Comparison of ENCODE assay signal across 20 cellular contexts in the genomic region with DNA sequence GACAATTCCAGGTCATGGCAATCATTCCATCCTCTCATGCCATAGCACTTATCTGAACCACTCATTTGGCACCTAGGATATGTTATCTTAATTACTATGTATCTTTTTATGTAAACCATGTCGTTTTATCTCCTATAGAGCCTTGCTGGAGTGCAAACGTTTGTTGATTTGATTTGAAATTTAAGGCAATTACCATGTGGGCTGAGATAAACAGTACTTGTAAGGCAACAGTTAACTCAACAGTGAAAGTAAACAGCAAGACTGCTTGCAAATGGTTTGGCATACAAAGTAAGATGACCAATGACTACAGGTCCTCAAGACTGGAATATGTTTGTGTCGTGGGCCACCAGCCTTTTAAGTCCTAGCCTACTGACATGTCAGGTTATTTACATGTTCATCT.
DNase-seq lines count a peak whose midpoint lies in the region; ATAC-seq, FAIRE-seq and TF ChIP-seq lines count a peak whose summit lies in the region.
"Had no signal": no experiment of that assay in that cellular context is flagged by ENCODE, and none has a peak within 500 bp of the region (broad histone marks: within the 10 kb centered on the region; RNA-seq: fewer than 3 reads in every experiment).

No MANE protein-coding gene starts in this region.

- H3K4me1 ChIP-seq in HepG2 (ENCODE audit: insufficient read depth, low read length): peaks cover 39% of the 10 kb centered on the region
- H3K4me1 ChIP-seq: BLaER1 had no signal

- no peak for TF ChIP-seq RAD21 in HepG2 (CRISPR knock-in tag; IDR thresholded peaks at IDR 0.05)

- DNase-seq in NCI-H2029 treated with DMSO at 0.1 percent for 48 hours (lab: John Stamatoyannopoulos, UW): peak; percentile 15
- DNase-seq in NCI-H2029 (lab: John Stamatoyannopoulos, UW): no peak
- peak; percentile 79 for DNase-seq in NCI-H748 (lab: John Stamatoyannopoulos, UW; ENCODE audit: unreplicated experiment)
- DNase-seq in HepG2 (ENCODE audit: low spot score): no peak
- DNase-seq in NK-92 (lab: John Stamatoyannopoulos, UW; ENCODE audit: unreplicated experiment): no peak
- no peak for DNase-seq in CD1c-positive myeloid dendritic cell (ENCODE audit: extremely low spot score)
- no peak for DNase-seq in KBM-7
- DNase-seq: CD8-positive, alpha-beta T cell; H9; Kasumi-1; MG63; NCI-H1048; NCI-H1694; NCI-H226; NCI-H526; PC-9 had no signal

- peak; percentile 8 for FAIRE-seq in HepG2 (lab: Jason Lieb, UNC)
- FAIRE-seq: A204.1, G401.6 had no signal

- H3K36me3 ChIP-seq in HepG2 (replicated peaks in 1 of 2; ENCODE audit: control insufficient read depth in 1 of 2, insufficient read depth in 2 of 2, low read length in 2 of 2): no peaks in the 10 kb centered on the region
- H3K36me3 ChIP-seq: MG63 had no signal

- no peak for TF ChIP-seq POLR2A in HepG2 (IDR thresholded peaks at IDR 0.05; ENCODE audit: insufficient read depth in 1 of 2, low read depth in 2 of 2, low read length in 2 of 2)

- TF ChIP-seq EP300 in HepG2 (IDR thresholded peaks at IDR 0.05; ENCODE audit: low read depth in 2 of 2, low read length in 2 of 2) (no peak), HepG2 (CRISPR knock-in tag; IDR thresholded peaks at IDR 0.05; ENCODE audit: borderline replicate concordance) (no peak)

- TF ChIP-seq CTCF in HepG2 (CRISPR knock-in tag; IDR thresholded peaks at IDR 0.05): no peak

- no peak overlapping the region for H3K4me2 ChIP-seq in HepG2 (ENCODE audit: low read depth, low read length)
- H3K4me2 ChIP-seq: BLaER1, PC-9 had no signal

- no peak overlapping the region for H2AFZ ChIP-seq in HepG2 (ENCODE audit: low read length)
- H2AFZ ChIP-seq: PC-9 had no signal

- no peak overlapping the region for H3K27ac ChIP-seq in HepG2 (ENCODE audit: extremely low read length, insufficient read depth, low read length)
- H3K27ac ChIP-seq: BLaER1, PC-9 had no signal

- no TSS peak for BruUV-seq in HepG2 (replicated peaks; lab: Mats Ljungman, UMichigan)

- H3K27me3 ChIP-seq in HepG2 (ENCODE audit: control insufficient read depth in 1 of 2, insufficient read depth in 2 of 2, low read length in 2 of 2): no peaks in the 10 kb centered on the region
- H3K27me3 ChIP-seq: BLaER1, MG63 had no signal

- no peak overlapping the region for H3K4me3 ChIP-seq in HepG2 (replicated peaks in 1 of 3; ENCODE audit: insufficient read depth in 1 of 3, low read depth in 2 of 3, low read length in 3 of 3)
- H3K4me3 ChIP-seq: BLaER1, MG63, PC-9 had no signal

- 59% methylated on average over 3 of the region's 3 CpGs for WGBS in HepG2 (ENCODE audit: low lambda C conversion rate)

- no peaks in the 10 kb centered on the region for H4K20me1 ChIP-seq in HepG2 (ENCODE audit: insufficient read depth, low read length)
- H4K20me1 ChIP-seq: BLaER1 had no signal

- no peaks in the 10 kb centered on the region for H3K79me2 ChIP-seq in HepG2 (ENCODE audit: insufficient read depth, low read length)

- intact Hi-C loops in HepG2 (cut with micrococcal nuclease; ENCODE audit: unreplicated experiment): no loop called here

- CTCF ChIA-PET in HepG2 (lab: Yijun Ruan, JAX; ENCODE audit: low intra/inter-chr PET ratio, low total read pairs): no interaction called here

- ATAC-seq in HepG2 (no peak), SK-N-SH treated with all-trans-retinoic acid at 6 μM for 48 hours (no peak)
- ATAC-seq: CD8-positive, alpha-beta T cell had no signal

- no peaks in the 10 kb centered on the region for H3K9me3 ChIP-seq in HepG2 (ENCODE audit: low read length)
- H3K9me3 ChIP-seq: MG63 had no signal

- in situ Hi-C loops in HepG2 (cut with HindIII; ENCODE audit: extremely low pct_ligation_motif_present, low pct_unique_long_range_greater_than_20kb): no loop called here
- in situ Hi-C loops in KBM-7 (cut with MboI; ENCODE audit: low pct_unique_long_range_greater_than_20kb, low sequenced_read_pairs): no loop called here

- POLR2A ChIA-PET in HepG2 (lab: Yijun Ruan, JAX): no interaction called here

- H3K9ac ChIP-seq in HepG2 (ENCODE audit: insufficient read depth, low read depth, low read length): no peak overlapping the region
- H3K9ac ChIP-seq: BLaER1 had no signal

TF ChIP-seq in HepG2, 621 proteins besides CTCF, POLR2A, EP300 and RAD21 (continues in another document):
- no peak for TF ChIP-seq THYN1 (CRISPR knock-in tag; IDR thresholded peaks at IDR 0.05; ENCODE audit: borderline replicate concordance, low read depth)
- TF ChIP-seq, protein P1, sequence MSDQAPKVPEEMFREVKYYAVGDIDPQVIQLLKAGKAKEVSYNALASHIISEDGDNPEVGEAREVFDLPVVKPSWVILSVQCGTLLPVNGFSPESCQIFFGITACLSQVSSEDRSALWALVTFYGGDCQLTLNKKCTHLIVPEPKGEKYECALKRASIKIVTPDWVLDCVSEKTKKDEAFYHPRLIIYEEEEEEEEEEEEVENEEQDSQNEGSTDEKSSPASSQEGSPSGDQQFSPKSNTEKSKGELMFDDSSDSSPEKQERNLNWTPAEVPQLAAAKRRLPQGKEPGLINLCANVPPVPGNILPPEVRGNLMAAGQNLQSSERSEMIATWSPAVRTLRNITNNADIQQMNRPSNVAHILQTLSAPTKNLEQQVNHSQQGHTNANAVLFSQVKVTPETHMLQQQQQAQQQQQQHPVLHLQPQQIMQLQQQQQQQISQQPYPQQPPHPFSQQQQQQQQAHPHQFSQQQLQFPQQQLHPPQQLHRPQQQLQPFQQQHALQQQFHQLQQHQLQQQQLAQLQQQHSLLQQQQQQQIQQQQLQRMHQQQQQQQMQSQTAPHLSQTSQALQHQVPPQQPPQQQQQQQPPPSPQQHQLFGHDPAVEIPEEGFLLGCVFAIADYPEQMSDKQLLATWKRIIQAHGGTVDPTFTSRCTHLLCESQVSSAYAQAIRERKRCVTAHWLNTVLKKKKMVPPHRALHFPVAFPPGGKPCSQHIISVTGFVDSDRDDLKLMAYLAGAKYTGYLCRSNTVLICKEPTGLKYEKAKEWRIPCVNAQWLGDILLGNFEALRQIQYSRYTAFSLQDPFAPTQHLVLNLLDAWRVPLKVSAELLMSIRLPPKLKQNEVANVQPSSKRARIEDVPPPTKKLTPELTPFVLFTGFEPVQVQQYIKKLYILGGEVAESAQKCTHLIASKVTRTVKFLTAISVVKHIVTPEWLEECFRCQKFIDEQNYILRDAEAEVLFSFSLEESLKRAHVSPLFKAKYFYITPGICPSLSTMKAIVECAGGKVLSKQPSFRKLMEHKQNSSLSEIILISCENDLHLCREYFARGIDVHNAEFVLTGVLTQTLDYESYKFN (CRISPR knock-in tag; conservative IDR thresholded peaks at IDR 0.05): 0 out of 2 replicates have a peak, but pooled peaks have one; percentile 29
- TF ChIP-seq MEIS1 (CRISPR knock-in tag; IDR thresholded peaks at IDR 0.05; ENCODE audit: borderline replicate concordance): no peak
- TF ChIP-seq ZMYM4 (CRISPR knock-in tag; IDR thresholded peaks at IDR 0.05): 0 out of 2 replicates have a peak, but pooled peaks have one; percentile 17
- 0 out of 2 replicates have a peak, but pooled peaks have one; percentile 46 for TF ChIP-seq ZNF644 (CRISPR knock-in tag; IDR thresholded peaks at IDR 0.05; ENCODE audit: low read depth)
- no peak for TF ChIP-seq ZSCAN9 (CRISPR knock-in tag; IDR thresholded peaks at IDR 0.05; ENCODE audit: borderline replicate concordance)
- peak; percentile 39; the same call in 1 of the 2 replicates for TF ChIP-seq FOXA3 (CRISPR knock-in tag; IDR thresholded peaks at IDR 0.05)
- TF ChIP-seq ZNF652 (CRISPR knock-in tag; IDR thresholded peaks at IDR 0.05; ENCODE audit: borderline replicate concordance, low read depth): peak; percentile 75
- TF ChIP-seq ZNF530 (CRISPR knock-in tag; IDR thresholded peaks at IDR 0.05; ENCODE audit: low read depth): no peak

TF ChIP-seq in SK-N-SH treated with all-trans-retinoic acid at 6 μM for 48 hours, 23 proteins besides CTCF, POLR2A, EP300 and RAD21:
- TF ChIP-seq ESRRG (CRISPR knock-in tag; IDR thresholded peaks at IDR 0.05) (no peak), ZFP30 (CRISPR knock-in tag; IDR thresholded peaks at IDR 0.05) (no peak), ARNTL (CRISPR knock-in tag; IDR thresholded peaks at IDR 0.05; ENCODE audit: borderline replicate concordance, low read depth) (no peak), OSR1 (CRISPR knock-in tag; IDR thresholded peaks at IDR 0.05) (no peak), BACH2 (CRISPR knock-in tag; IDR thresholded peaks at IDR 0.05; ENCODE audit: borderline replicate concordance) (no peak), GLIS3 (CRISPR knock-in tag; IDR thresholded peaks at IDR 0.05) (no peak), TCF4 (CRISPR knock-in tag; IDR thresholded peaks at IDR 0.05; ENCODE audit: borderline replicate concordance) (no peak), PPARA (CRISPR knock-in tag; IDR thresholded peaks at IDR 0.05; ENCODE audit: borderline replicate concordance) (no peak), ZNF565 (CRISPR knock-in tag; conservative IDR thresholded peaks at IDR 0.05; ENCODE audit: low read depth) (no peak), ZFP3 (CRISPR knock-in tag; IDR thresholded peaks at IDR 0.05) (no peak), ZNF70 (CRISPR knock-in tag; IDR thresholded peaks at IDR 0.05) (no peak)
- TF ChIP-seq, protein P2, sequence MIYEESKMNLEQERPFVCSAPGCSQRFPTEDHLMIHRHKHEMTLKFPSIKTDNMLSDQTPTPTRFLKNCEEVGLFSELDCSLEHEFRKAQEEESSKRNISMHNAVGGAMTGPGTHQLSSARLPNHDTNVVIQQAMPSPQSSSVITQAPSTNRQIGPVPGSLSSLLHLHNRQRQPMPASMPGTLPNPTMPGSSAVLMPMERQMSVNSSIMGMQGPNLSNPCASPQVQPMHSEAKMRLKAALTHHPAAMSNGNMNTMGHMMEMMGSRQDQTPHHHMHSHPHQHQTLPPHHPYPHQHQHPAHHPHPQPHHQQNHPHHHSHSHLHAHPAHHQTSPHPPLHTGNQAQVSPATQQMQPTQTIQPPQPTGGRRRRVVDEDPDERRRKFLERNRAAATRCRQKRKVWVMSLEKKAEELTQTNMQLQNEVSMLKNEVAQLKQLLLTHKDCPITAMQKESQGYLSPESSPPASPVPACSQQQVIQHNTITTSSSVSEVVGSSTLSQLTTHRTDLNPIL (CRISPR knock-in tag; IDR thresholded peaks at IDR 0.05; ENCODE audit: low read depth): no peak

Comparison
In these comparisons a context has a peak if more than half of its experiments do, and no peak if none do; other contexts are left out.
1. DNase-seq: peak in NCI-H2029 treated with DMSO at 0.1 percent for 48 hours (single experiment) and NCI-H748 (single experiment); none in NCI-H2029 (single experiment), HepG2 (single experiment), NK-92 (single experiment), CD1c-positive myeloid dendritic cell (single experiment) and KBM-7 (single experiment).